Comparison of ENCODE assay signal across 22 cellular contexts in the genomic region with DNA sequence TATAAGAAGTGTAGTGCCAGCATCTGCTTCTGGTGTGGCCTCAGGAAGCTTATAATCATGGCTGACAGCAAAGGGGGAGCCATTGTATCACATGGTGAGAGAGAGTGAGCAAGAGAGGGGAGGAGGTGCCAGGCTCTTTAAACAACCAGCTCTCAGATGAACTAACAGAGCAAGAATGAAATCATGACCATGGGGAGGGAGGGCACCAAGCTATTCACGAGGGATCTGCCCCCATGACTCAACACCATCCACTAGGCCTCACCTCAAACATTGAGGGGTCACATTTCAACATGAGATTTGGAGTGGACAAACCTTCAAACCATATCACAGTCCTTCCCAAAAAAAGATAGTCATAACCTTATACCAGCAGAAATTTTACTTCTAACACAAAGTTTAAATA.
"Had no signal": no experiment of that assay in that cellular context is flagged by ENCODE, and none has a peak within 500 bp of the region (broad histone marks: within the 10 kb centered on the region; RNA-seq: fewer than 3 reads in every experiment).

No MANE protein-coding gene starts in this region.

- H3K4me1 ChIP-seq: esophagus muscularis mucosa, foreskin keratinocyte, spleen, testis, tibial nerve, upper lobe of right lung, vagina had no signal

- H3K9me3 Mint-ChIP-seq: nephron; stimulated activated naive CD8-positive, alpha-beta T cell treated with anti-CD3 and anti-CD28 coated beads, Interleukin-15, amount 100 ng/mL, for 72 hours had no signal

- ATAC-seq: effector memory CD8-positive, alpha-beta T cell; foreskin keratinocyte; left colon; left ventricle myocardium superior; sciatic nerve; stimulated activated memory B cell treated with anti-CD40 and anti-IgM and Interleukin-4, amounts not matched to agents 10 μg/mL and 1 μg/mL and 100 μg/mL, for 72 hours; stimulated activated naive CD8-positive, alpha-beta T cell treated with anti-CD3 and anti-CD28 coated beads, Interleukin-15, amount 100 ng/mL, for 72 hours; upper lobe of right lung had no signal

- H3K27me3 Mint-ChIP-seq: dendritic cell treated with granulocyte-macrophage colony-stimulating factor and Interleukin-4, amounts not matched to agents 40 ng/mL and 50 ng/mL, for 4 days; effector memory CD8-positive, alpha-beta T cell; naive B cell; stimulated activated memory B cell treated with anti-CD40 and anti-IgM and Interleukin-4, amounts not matched to agents 10 μg/mL and 1 μg/mL and 100 μg/mL, for 72 hours; stimulated activated naive CD8-positive, alpha-beta T cell treated with anti-CD3 and anti-CD28 coated beads, Interleukin-15, amount 100 ng/mL, for 72 hours had no signal

- H3K36me3 ChIP-seq: esophagus muscularis mucosa, spleen, tibial nerve, upper lobe of right lung, vagina had no signal

- H3K4me3 ChIP-seq: esophagus muscularis mucosa, lung, spleen, testis, tibial nerve, upper lobe of right lung, vagina had no signal

- H3K36me3 Mint-ChIP-seq: naive B cell; stimulated activated memory B cell treated with anti-CD40 and anti-IgM and Interleukin-4, amounts not matched to agents 10 μg/mL and 1 μg/mL and 100 μg/mL, for 72 hours had no signal

- H3K9me3 ChIP-seq: esophagus muscularis mucosa, spleen, testis, tibial nerve, upper lobe of right lung, vagina had no signal

- H3K4me3 Mint-ChIP-seq: dendritic cell treated with granulocyte-macrophage colony-stimulating factor and Interleukin-4, amounts not matched to agents 40 ng/mL and 50 ng/mL, for 4 days; effector memory CD8-positive, alpha-beta T cell; naive B cell; nephron; stimulated activated memory B cell treated with anti-CD40 and anti-IgM and Interleukin-4, amounts not matched to agents 10 μg/mL and 1 μg/mL and 100 μg/mL, for 72 hours; stimulated activated naive CD8-positive, alpha-beta T cell treated with anti-CD3 and anti-CD28 coated beads, Interleukin-15, amount 100 ng/mL, for 72 hours had no signal

- H3K27ac Mint-ChIP-seq: dendritic cell treated with granulocyte-macrophage colony-stimulating factor and Interleukin-4, amounts not matched to agents 40 ng/mL and 50 ng/mL, for 4 days; effector memory CD8-positive, alpha-beta T cell; nephron; stimulated activated memory B cell treated with anti-CD40 and anti-IgM and Interleukin-4, amounts not matched to agents 10 μg/mL and 1 μg/mL and 100 μg/mL, for 72 hours; stimulated activated naive CD8-positive, alpha-beta T cell treated with anti-CD3 and anti-CD28 coated beads, Interleukin-15, amount 100 ng/mL, for 72 hours had no signal

- H3K27me3 ChIP-seq: esophagus muscularis mucosa, foreskin keratinocyte, spleen, testis, tibial nerve, upper lobe of right lung, vagina had no signal

- H3K27ac ChIP-seq: epithelial cell of prostate, esophagus muscularis mucosa, foreskin keratinocyte, spleen, testis, tibial nerve, upper lobe of right lung, vagina had no signal

- DNase-seq: effector memory CD8-positive, alpha-beta T cell; left colon; left ventricle myocardium superior; mesendoderm; naive B cell; spleen; stimulated activated CD4-positive, alpha-beta T cell treated with anti-CD3 and anti-CD28 coated beads, Interleukin-15, amount 100 ng/mL, for 24 hours; stimulated activated CD4-positive, alpha-beta T cell treated with anti-CD3 and anti-CD28 coated beads, Interleukin-1b, Interleukin-23, amount 100 ng/mL, for 48 hours; stimulated activated CD4-positive, alpha-beta T cell treated with anti-CD3 and anti-CD28 coated beads, Interleukin-4, amount 100 ng/mL, for 24 hours; stimulated activated naive CD8-positive, alpha-beta T cell treated with anti-CD3 and anti-CD28 coated beads, Interleukin-15, amount 100 ng/mL, for 72 hours; testis; upper lobe of right lung had no signal

- H3K4me1 Mint-ChIP-seq: naive B cell; nephron; stimulated activated memory B cell treated with anti-CD40 and anti-IgM and Interleukin-4, amounts not matched to agents 10 μg/mL and 1 μg/mL and 100 μg/mL, for 72 hours; stimulated activated naive CD8-positive, alpha-beta T cell treated with anti-CD3 and anti-CD28 coated beads, Interleukin-15, amount 100 ng/mL, for 72 hours had no signal
